In the genomic region with DNA sequence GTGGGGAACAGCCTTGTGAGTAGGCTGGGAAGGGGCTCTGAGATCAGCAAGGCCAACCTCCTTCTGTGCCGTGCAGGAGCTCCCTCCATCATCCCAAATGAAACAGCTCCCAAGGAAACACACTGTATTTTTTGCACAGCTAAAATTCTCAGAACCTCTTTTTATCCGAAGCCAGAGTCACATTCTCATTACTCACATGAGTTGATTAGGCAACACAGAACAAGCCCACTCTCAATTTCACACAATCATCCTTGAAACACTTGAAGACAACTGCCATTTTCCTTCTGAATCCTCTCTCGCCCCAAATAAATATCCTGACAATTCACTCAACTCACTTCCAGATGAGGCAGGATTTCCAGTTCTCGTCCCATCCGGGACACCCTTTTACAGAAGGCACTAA, we compare ENCODE assay signal across 8 cellular contexts.
"Had no signal": no experiment of that assay in that cellular context is flagged by ENCODE, and none has a peak within 500 bp of the region (broad histone marks: within the 10 kb centered on the region; RNA-seq: fewer than 3 reads in every experiment).

No MANE protein-coding gene starts in this region.

- DNase-seq: activated CD4-positive, alpha-beta T cell treated with anti-CD3 and anti-CD28 coated beads, Interleukin-2, amount 50 U/mL, for 48 hours; activated CD4-positive, CD25-positive, alpha-beta regulatory T cell treated with anti-CD3 and anti-CD28 coated beads, Interleukin-2, amount 50 U/mL, for 72 hours; activated gamma-delta T cell; activated T-cell treated with anti-CD3 and anti-CD28 coated beads, Interleukin-2, amount 50 U/mL, for 4 hours; kidney glomerular epithelial cell; stimulated activated CD4-positive, alpha-beta T cell treated with anti-CD3 and anti-CD28 coated beads, Interleukin-1b, Interleukin-23, amount 100 ng/mL, for 48 hours had no signal

- H3K27ac ChIP-seq: esophagus muscularis mucosa had no signal

- H3K4me3 ChIP-seq: esophagus muscularis mucosa had no signal

- H3K9me3 Mint-ChIP-seq: activated T-cell treated with anti-CD3 and anti-CD28 coated beads, Interleukin-2, amount 50 U/mL, for 4 hours had no signal

- H3K27me3 ChIP-seq: esophagus muscularis mucosa had no signal

- ATAC-seq: activated T-cell treated with anti-CD3 and anti-CD28 coated beads, Interleukin-2, amount 50 U/mL, for 4 hours; sciatic nerve had no signal

- H3K4me3 Mint-ChIP-seq: activated T-cell treated with anti-CD3 and anti-CD28 coated beads, Interleukin-2, amount 50 U/mL, for 4 hours had no signal
